In the genomic region with DNA sequence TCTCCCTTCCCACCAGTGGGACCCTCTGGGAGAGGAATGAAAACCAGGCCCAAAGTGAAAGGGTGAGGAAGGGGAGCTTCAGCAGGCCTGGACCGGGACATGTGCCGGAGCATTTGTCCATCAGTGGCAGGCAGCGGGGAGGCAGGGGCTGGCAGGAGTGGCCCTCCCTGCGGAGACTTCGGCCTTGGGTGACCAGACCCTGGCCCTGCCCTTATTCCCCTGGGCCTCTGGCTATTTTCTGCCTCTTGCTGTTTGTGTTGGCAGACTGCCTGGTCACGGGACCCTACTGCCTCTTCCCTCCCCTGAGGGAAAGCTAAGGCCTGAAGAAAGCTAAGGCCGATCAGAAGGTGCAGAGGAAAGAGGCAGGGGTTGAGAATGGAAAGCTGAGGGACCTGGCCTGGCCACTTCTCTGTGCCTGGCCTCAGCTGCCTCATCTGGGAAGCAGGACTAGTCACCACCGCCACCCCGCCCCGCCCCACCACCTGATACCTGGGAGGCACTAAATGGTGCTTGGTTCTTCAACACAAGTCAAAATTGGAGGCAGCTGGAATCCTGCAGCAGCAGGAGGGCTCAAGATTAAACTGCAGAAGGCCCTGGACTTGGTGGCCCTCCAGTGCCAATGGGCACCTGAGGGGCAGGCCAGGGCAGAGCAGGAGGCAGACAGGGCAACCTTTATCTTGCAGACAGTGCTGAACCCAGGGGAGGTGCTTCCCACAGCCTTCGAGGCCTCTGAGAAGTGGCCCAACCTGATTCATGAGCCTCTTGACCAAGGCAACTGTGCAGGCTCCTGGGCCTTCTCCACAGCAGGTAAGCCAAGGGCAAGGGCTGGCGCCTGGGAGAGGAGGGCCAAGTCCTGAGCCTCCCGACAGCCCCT, we compare ENCODE assay signal across 11 cellular contexts. TPM values are rescaled to one million over a fixed set of nuclear protein-coding genes. Genes with fewer than 3 reads are reported as not detected.
DNase-seq lines count a peak whose midpoint lies in the region; ATAC-seq and TF ChIP-seq lines count a peak whose summit lies in the region.
"Had no signal": no experiment of that assay in that cellular context is flagged by ENCODE, and none has a peak within 500 bp of the region (broad histone marks: within the 10 kb centered on the region; RNA-seq: fewer than 3 reads in every experiment).

No MANE protein-coding gene starts in this region.

- no peak for TF ChIP-seq POLR2A in ovary (IDR thresholded peaks at IDR 0.05)

- H3K27me3 ChIP-seq in ovary = no peaks in the 10 kb centered on the region
- H3K27me3 ChIP-seq in foreskin keratinocyte = no peaks in the 10 kb centered on the region

- H3K4me3 ChIP-seq in fibroblast of the aortic adventitia (ENCODE audit: low read depth, low read length) (no peak overlapping the region), ovary (no peak overlapping the region)

- no peak for ATAC-seq in HG03565 (IDR thresholded peaks at IDR 0.05; ENCODE audit: unreplicated experiment)
- no peak for ATAC-seq in foreskin keratinocyte

- H3K4me1 ChIP-seq in ovary (ENCODE audit: insufficient read depth) = peaks cover 48% of the 10 kb centered on the region
- H3K4me1 ChIP-seq in foreskin keratinocyte = peaks cover 26% of the 10 kb centered on the region

- TF ChIP-seq EP300 in ovary (IDR thresholded peaks at IDR 0.05) = no peak

- H3K27ac ChIP-seq in ovary (peak overlapping the region; percentile 71 to 85), foreskin keratinocyte (no peak overlapping the region)

- H3K36me3 ChIP-seq in ovary = no peaks in the 10 kb centered on the region

- WGBS in ovary, 3 donors = 30 to 45% (median 36%) methylated on average over 13 of the region's 13 CpGs

- intact Hi-C loops in ovary (cut with DNase I) = loop anchor here in 1 of 4 donors (10.0 kb wide), 1 partner anchor 61 kb away; a partner anchor contains a TSS

- TF ChIP-seq CTCF in fibroblast of the aortic adventitia (IDR thresholded peaks at IDR 0.05; ENCODE audit: insufficient read depth, low read length) (no peak), ovary (IDR thresholded peaks at IDR 0.05) (no peak), foreskin keratinocyte (conservative IDR thresholded peaks at IDR 0.05) (no peak)

- no peaks in the 10 kb centered on the region for H3K9me3 ChIP-seq in ovary

- DNase-seq in COR-L47 (lab: John Stamatoyannopoulos, UW) = peak; percentile 10
- DNase-seq in RPMI7951 (ENCODE audit: low read depth) = peak; percentile 66
- peak; percentile 51 for DNase-seq in fibroblast of the aortic adventitia (ENCODE audit: low read depth)
- peak; percentile 86 to 96 (median 91) for DNase-seq in ovary
- DNase-seq in 8988T = no peak
- DNase-seq in foreskin keratinocyte = no peak
- no peak for DNase-seq in AML-193 (lab: John Stamatoyannopoulos, UW)
- DNase-seq: activated T-cell treated with anti-CD3 and anti-CD28 coated beads, Interleukin-2, amount 50 U/mL, for 1 hour; GOT3 had no signal

RNA-seq across cellular contexts. Expression of a gene that starts 7.9 kb away (rescaled TPM):
- 7.0 and 14.9 TPM in 2 replicates for total RNA-seq in RPMI7951 (2014; rRNA removed; shearing (Covaris generic))
- total RNA-seq in fibroblast of the aortic adventitia (ENCODE audit: low replicate concordance) (1.2 and 99.8 TPM in 2 replicates), ovary (10 to 100 TPM; 27.1 to 57.3 (median 31.4) TPM), foreskin keratinocyte (167 and 194 TPM in 2 replicates)
- polyA plus RNA-seq in ovary (10 to 100 TPM; 30.0 to 55.0 TPM), foreskin keratinocyte (153 and 177 TPM in 2 replicates)

RNA-seq across cellular contexts. Expression of a gene that starts 33.3 kb away (rescaled TPM):
- total RNA-seq in RPMI7951 (2014; rRNA removed; shearing (Covaris generic)) = not detected in 2 replicates
- total RNA-seq in fibroblast of the aortic adventitia (ENCODE audit: low replicate concordance) (0.18 TPM in 1 of 2 replicates, not detected in the other), ovary (not detected), foreskin keratinocyte (not detected in 2 replicates)
- polyA plus RNA-seq in ovary (not detected), foreskin keratinocyte (not detected in 2 replicates)
- total RNA-seq: NCI-H460 had no signal

Comparison
In these comparisons a context has a peak if more than half of its experiments do, and no peak if none do; other contexts are left out.
1. DNase-seq: peak in COR-L47 (single experiment), RPMI7951 (single experiment), fibroblast of the aortic adventitia (single experiment) and ovary (5 of 5); none in 8988T (single experiment), foreskin keratinocyte (0 of 2) and AML-193 (0 of 2).